ENCODE assay signal across 2 cellular contexts in the genomic region with DNA sequence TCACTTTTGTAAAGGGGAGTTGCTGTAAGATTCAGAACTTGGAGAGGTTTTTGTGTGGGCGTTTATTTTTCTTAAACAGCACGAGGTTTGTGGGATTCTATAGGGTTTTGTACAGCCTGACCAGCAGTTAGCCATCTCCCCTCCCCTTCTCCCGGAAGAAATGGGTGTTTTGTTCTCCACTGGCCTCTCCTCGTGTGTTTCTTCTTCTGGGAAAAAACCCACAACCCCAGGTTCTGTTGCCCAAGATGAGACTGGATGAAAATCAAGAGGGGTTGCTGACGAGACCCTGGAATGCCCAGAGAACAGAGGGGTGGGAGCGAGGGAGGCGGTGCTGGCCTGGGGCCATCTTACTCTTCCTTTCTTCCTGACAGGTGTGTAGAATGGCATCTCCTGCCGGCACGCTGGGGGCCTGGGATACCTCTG.
TF ChIP-seq lines count a peak whose summit lies in the region.

No MANE protein-coding gene starts in this region.

TF ChIP-seq in IMR-90, 13 proteins besides CTCF, POLR2A, EP300 and RAD21 (continued from another document):
- TF ChIP-seq ELK1 (IDR thresholded peaks at IDR 0.05; ENCODE audit: borderline replicate concordance, low read depth, low read length) (no peak), BHLHE40 (IDR thresholded peaks at IDR 0.05; ENCODE audit: low read depth, low read length) (no peak), MXI1 (IDR thresholded peaks at IDR 0.05; ENCODE audit: borderline replicate concordance, low read depth, low read length) (0 out of 2 replicates have a peak, but pooled peaks have one; percentile 26), NFE2L2 (IDR thresholded peaks at IDR 0.05; ENCODE audit: low read depth, low read length) (no peak), MAFK (IDR thresholded peaks at IDR 0.05; ENCODE audit: low read depth, low read length) (no peak), SMC3 (IDR thresholded peaks at IDR 0.05; ENCODE audit: low read depth, low read length) (no peak), MAZ (IDR thresholded peaks at IDR 0.05; ENCODE audit: borderline replicate concordance, low read depth, low read length) (no peak)
- TF ChIP-seq, protein P1, sequence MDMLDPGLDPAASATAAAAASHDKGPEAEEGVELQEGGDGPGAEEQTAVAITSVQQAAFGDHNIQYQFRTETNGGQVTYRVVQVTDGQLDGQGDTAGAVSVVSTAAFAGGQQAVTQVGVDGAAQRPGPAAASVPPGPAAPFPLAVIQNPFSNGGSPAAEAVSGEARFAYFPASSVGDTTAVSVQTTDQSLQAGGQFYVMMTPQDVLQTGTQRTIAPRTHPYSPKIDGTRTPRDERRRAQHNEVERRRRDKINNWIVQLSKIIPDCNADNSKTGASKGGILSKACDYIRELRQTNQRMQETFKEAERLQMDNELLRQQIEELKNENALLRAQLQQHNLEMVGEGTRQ (IDR thresholded peaks at IDR 0.05; ENCODE audit: low read depth, low read length) = no peak

TF ChIP-seq in SK-N-SH, 30 proteins besides CTCF, POLR2A, EP300 and RAD21 (continued from another document):
- TF ChIP-seq, protein P2, sequence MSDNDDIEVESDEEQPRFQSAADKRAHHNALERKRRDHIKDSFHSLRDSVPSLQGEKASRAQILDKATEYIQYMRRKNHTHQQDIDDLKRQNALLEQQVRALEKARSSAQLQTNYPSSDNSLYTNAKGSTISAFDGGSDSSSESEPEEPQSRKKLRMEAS (IDR thresholded peaks at IDR 0.05; ENCODE audit: low read depth) = no peak
- TF ChIP-seq YY1 (IDR thresholded peaks at IDR 0.05; ENCODE audit: low read depth) = no peak
- TF ChIP-seq JUND (IDR thresholded peaks at IDR 0.05) = no peak
- no peak for TF ChIP-seq NRF1 (IDR thresholded peaks at IDR 0.05; ENCODE audit: low read depth, low read length)
- no peak for TF ChIP-seq RCOR1 (IDR thresholded peaks at IDR 0.05; ENCODE audit: low read length)
- no peak for TF ChIP-seq TEAD4 (IDR thresholded peaks at IDR 0.05; ENCODE audit: borderline replicate concordance, insufficient read depth)
- TF ChIP-seq REST (IDR thresholded peaks at IDR 0.05; ENCODE audit: low read depth, low read length) = no peak
- TF ChIP-seq EZH2phosphoT487 (IDR thresholded peaks at IDR 0.05; ENCODE audit: borderline replicate concordance, low read depth) = no peak
- TF ChIP-seq RXRA (IDR thresholded peaks at IDR 0.05; ENCODE audit: borderline replicate concordance, low read depth) = no peak
- no peak for TF ChIP-seq GATA2 (CRISPR knock-in tag; IDR thresholded peaks at IDR 0.05)
- TF ChIP-seq CHD2 (IDR thresholded peaks at IDR 0.05; ENCODE audit: low read length, partially characterized antibody) = no peak
- TF ChIP-seq, protein P3, sequence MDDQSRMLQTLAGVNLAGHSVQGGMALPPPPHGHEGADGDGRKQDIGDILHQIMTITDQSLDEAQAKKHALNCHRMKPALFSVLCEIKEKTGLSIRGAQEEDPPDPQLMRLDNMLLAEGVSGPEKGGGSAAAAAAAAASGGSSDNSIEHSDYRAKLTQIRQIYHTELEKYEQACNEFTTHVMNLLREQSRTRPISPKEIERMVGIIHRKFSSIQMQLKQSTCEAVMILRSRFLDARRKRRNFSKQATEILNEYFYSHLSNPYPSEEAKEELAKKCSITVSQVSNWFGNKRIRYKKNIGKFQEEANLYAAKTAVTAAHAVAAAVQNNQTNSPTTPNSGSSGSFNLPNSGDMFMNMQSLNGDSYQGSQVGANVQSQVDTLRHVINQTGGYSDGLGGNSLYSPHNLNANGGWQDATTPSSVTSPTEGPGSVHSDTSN (IDR thresholded peaks at IDR 0.05) = no peak
